Comparison of ENCODE assay signal across 13 cellular contexts in genomic region chr7:5596896-5597246, GRCh38. TPM values are rescaled to one million over a fixed set of nuclear protein-coding genes. Genes with fewer than 3 reads are reported as not detected.
DNase-seq lines count a peak whose midpoint lies in the region; ATAC-seq, FAIRE-seq and TF ChIP-seq lines count a peak whose summit lies in the region.
"Had no signal": no experiment of that assay in that cellular context is flagged by ENCODE, and none has a peak within 500 bp of the region (broad histone marks: within the 10 kb centered on the region; RNA-seq: fewer than 3 reads in every experiment).

No MANE protein-coding gene starts in this region.

- FAIRE-seq in HTR-8/SVneo (lab: Jason Lieb, UNC) = no peak

- H3K27ac Mint-ChIP-seq in stimulated activated naive CD8-positive, alpha-beta T cell treated with anti-CD3 and anti-CD28 coated beads, Interleukin-15, Interleukin-2, amounts not matched to agents 100 ng/mL and 50 ng/mL, for 24 hours = peak overlapping the region; percentile 76
- peak overlapping the region; percentile 96 for H3K27ac Mint-ChIP-seq in mesothelial cell of epicardium
- H3K27ac Mint-ChIP-seq: CD4-positive, CD25-positive, alpha-beta regulatory T cell had no signal

- DNase-seq in stimulated activated naive CD8-positive, alpha-beta T cell treated with anti-CD3 and anti-CD28 coated beads, Interleukin-15, Interleukin-2, amounts not matched to agents 100 U/mL and 50 U/mL, for 24 hours = no peak
- DNase-seq in caudate nucleus (lab: John Stamatoyannopoulos, UW) = no peak
- DNase-seq in mesothelial cell of epicardium (ENCODE audit: low spot score in 2 of 2, unreplicated experiment in 2 of 2) = no peak
- DNase-seq in HTR-8/SVneo (ENCODE audit: insufficient read length, low spot score) = no peak
- DNase-seq in NCI-H345 treated with DMSO at 0.1 percent for 48 hours (lab: John Stamatoyannopoulos, UW; ENCODE audit: unreplicated experiment) = no peak
- no peak for DNase-seq in HuH-7 (ENCODE audit: low spot score)
- DNase-seq in stimulated activated CD4-positive, alpha-beta T cell treated with anti-CD3 and anti-CD28 coated beads, Interleukin-15, amount 100 ng/mL, for 24 hours = no peak
- DNase-seq: naive thymus-derived CD4-positive, alpha-beta T cell; NCI-H1436 treated with DMSO at 0.1 percent for 48 hours; OCI-M1; stimulated activated CD4-positive, alpha-beta T cell treated with anti-CD3 and anti-CD28 coated beads, Interleukin-4, amount 100 ng/mL, for 24 hours had no signal

- peak overlapping the region; percentile 81 for H3K4me3 Mint-ChIP-seq in stimulated activated naive CD8-positive, alpha-beta T cell treated with anti-CD3 and anti-CD28 coated beads, Interleukin-15, Interleukin-2, amounts not matched to agents 100 ng/mL and 50 ng/mL, for 24 hours
- H3K4me3 Mint-ChIP-seq in mesothelial cell of epicardium = peak overlapping the region; percentile 98

- H3K27ac ChIP-seq in caudate nucleus (ENCODE audit: low read depth, low read length) = peak overlapping the region; percentile 64

- TF ChIP-seq CTCF in mesothelial cell of epicardium (IDR thresholded peaks at IDR 0.05; ENCODE audit: unreplicated experiment) = no peak

- no peaks in the 10 kb centered on the region for H3K36me3 Mint-ChIP-seq in stimulated activated naive CD8-positive, alpha-beta T cell treated with anti-CD3 and anti-CD28 coated beads, Interleukin-15, Interleukin-2, amounts not matched to agents 100 ng/mL and 50 ng/mL, for 24 hours (ENCODE audit: low read depth)
- H3K36me3 Mint-ChIP-seq in mesothelial cell of epicardium = peaks cover 2% of the 10 kb centered on the region
- H3K36me3 Mint-ChIP-seq: CD4-positive, CD25-positive, alpha-beta regulatory T cell; naive thymus-derived CD4-positive, alpha-beta T cell had no signal

- H3K9me3 Mint-ChIP-seq in stimulated activated naive CD8-positive, alpha-beta T cell treated with anti-CD3 and anti-CD28 coated beads, Interleukin-15, Interleukin-2, amounts not matched to agents 100 ng/mL and 50 ng/mL, for 24 hours = no peaks in the 10 kb centered on the region
- H3K9me3 Mint-ChIP-seq in mesothelial cell of epicardium = no peaks in the 10 kb centered on the region
- H3K9me3 Mint-ChIP-seq: naive thymus-derived CD4-positive, alpha-beta T cell had no signal

- no peak for ATAC-seq in stimulated activated naive CD8-positive, alpha-beta T cell treated with anti-CD3 and anti-CD28 coated beads, Interleukin-15, Interleukin-2, amounts not matched to agents 100 U/mL and 50 U/mL, for 24 hours
- ATAC-seq: naive thymus-derived CD4-positive, alpha-beta T cell had no signal

- peaks cover 17% of the 10 kb centered on the region for H3K27me3 Mint-ChIP-seq in stimulated activated naive CD8-positive, alpha-beta T cell treated with anti-CD3 and anti-CD28 coated beads, Interleukin-15, Interleukin-2, amounts not matched to agents 100 ng/mL and 50 ng/mL, for 24 hours
- no peaks in the 10 kb centered on the region for H3K27me3 Mint-ChIP-seq in mesothelial cell of epicardium (ENCODE audit: low read depth)

- H3K4me1 Mint-ChIP-seq in stimulated activated naive CD8-positive, alpha-beta T cell treated with anti-CD3 and anti-CD28 coated beads, Interleukin-15, Interleukin-2, amounts not matched to agents 100 ng/mL and 50 ng/mL, for 24 hours (ENCODE audit: low read depth) = peaks cover 30% of the 10 kb centered on the region
- H3K4me1 Mint-ChIP-seq in mesothelial cell of epicardium = peaks cover 33% of the 10 kb centered on the region

RNA-seq across cellular contexts. Expression of gene FSCN1, which starts 4.3 kb away (rescaled TPM):
- total RNA-seq in mesothelial cell of epicardium = 242 to 247 TPM (median 245 TPM) in 3 replicates
